Comparison of ENCODE assay signal across 19 cellular contexts in the genomic region with DNA sequence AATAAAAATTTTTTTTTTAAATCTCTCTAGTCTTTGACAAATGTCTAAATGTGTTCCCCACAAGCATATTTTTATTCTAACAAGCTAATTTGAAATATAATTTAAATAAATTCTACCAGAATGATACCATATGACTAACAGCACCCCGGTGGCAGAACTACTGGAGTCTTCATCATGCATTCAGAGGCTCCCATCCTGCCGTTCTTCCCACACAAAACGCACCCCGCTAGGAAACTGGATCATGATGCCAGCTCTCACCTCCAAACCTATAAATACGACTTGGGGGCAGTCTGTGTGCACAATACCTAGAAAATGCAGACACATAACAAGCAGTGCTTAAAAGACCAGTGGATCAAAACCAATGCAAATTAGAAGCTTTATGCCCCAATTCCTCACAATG. TPM values are rescaled to one million over a fixed set of nuclear protein-coding genes. Genes with fewer than 3 reads are reported as not detected.
DNase-seq lines count a peak whose midpoint lies in the region; TF ChIP-seq lines count a peak whose summit lies in the region.
"Had no signal": no experiment of that assay in that cellular context is flagged by ENCODE, and none has a peak within 500 bp of the region (broad histone marks: within the 10 kb centered on the region; RNA-seq: fewer than 3 reads in every experiment).

No MANE protein-coding gene starts in this region.

- in situ Hi-C loops in G401 (cut with HindIII; ENCODE audit: low sequenced_read_pairs) = no loop called here

- no peak overlapping the region for H3K27ac ChIP-seq in caudate nucleus (ENCODE audit: low read depth, low read length)
- H3K27ac ChIP-seq in substantia nigra (ENCODE audit: low read depth, low read length, poor library complexity, severe bottlenecking) = no peak overlapping the region
- H3K27ac ChIP-seq: SJCRH30 had no signal

- no peak overlapping the region for H3K27ac Mint-ChIP-seq in endothelial cell (ENCODE audit: unreplicated experiment)
- H3K27ac Mint-ChIP-seq: B cell; CD4-positive, CD25-positive, alpha-beta regulatory T cell had no signal

- H3K4me1 Mint-ChIP-seq in endothelial cell (ENCODE audit: unreplicated experiment) = no peaks in the 10 kb centered on the region
- H3K4me1 Mint-ChIP-seq: CD4-positive, CD25-positive, alpha-beta regulatory T cell had no signal

- no peaks in the 10 kb centered on the region for H3K9me3 Mint-ChIP-seq in endothelial cell (ENCODE audit: unreplicated experiment)

- no peaks in the 10 kb centered on the region for H3K36me3 Mint-ChIP-seq in endothelial cell (ENCODE audit: low read depth, unreplicated experiment)

- H3K27me3 Mint-ChIP-seq in endothelial cell (ENCODE audit: unreplicated experiment) = peaks cover 2% of the 10 kb centered on the region

- no peak overlapping the region for H3K4me3 Mint-ChIP-seq in endothelial cell (ENCODE audit: unreplicated experiment)
- H3K4me3 Mint-ChIP-seq: B cell; CD4-positive, CD25-positive, alpha-beta regulatory T cell had no signal

- TF ChIP-seq CTCF in endothelial cell (IDR thresholded peaks at IDR 0.05; ENCODE audit: unreplicated experiment) = no peak

- DNase-seq in G401 (ENCODE audit: low spot score) = peak; percentile 35
- peak in 32 of 61 donors; percentile 4 to 83 (median 25) for DNase-seq in caudate nucleus (lab: John Stamatoyannopoulos, UW)
- peak; percentile 33 for DNase-seq in putamen (ENCODE audit: low spot score)
- DNase-seq in endothelial cell (ENCODE audit: low spot score) = no peak
- DNase-seq in substantia nigra (lab: John Stamatoyannopoulos, UW) = no peak
- DNase-seq in NCI-H69 (lab: John Stamatoyannopoulos, UW) = no peak
- DNase-seq in stimulated activated CD4-positive, alpha-beta T cell treated with anti-CD3 and anti-CD28 coated beads, Interleukin-12 subunit alpha, Interleukin-12 subunit beta, amount 100 ng/mL, for 4 hours = no peak
- DNase-seq: CD4-positive, CD25-positive, alpha-beta regulatory T cell; DMS153; KBM-7; MV-4-11; NCI-H1105; NCI-H1436 treated with DMSO at 0.1 percent for 48 hours; NCI-H187 treated with DMSO at 0.1 percent for 48 hours; NCI-H2107; NCI-H446 treated with DMSO at 0.1 percent for 48 hours; PC-9; SJCRH30 had no signal

RNA-seq across cellular contexts. Expression of a gene that starts 8.5 kb away (rescaled TPM):
- total RNA-seq in G401 (2014; rRNA removed; shearing (Covaris generic)) = 36.0 and 40.4 TPM in 2 replicates
- 3.0 TPM for total RNA-seq in endothelial cell (ENCODE audit: unreplicated experiment)

RNA-seq across cellular contexts. Expression of a gene that starts 42.0 kb away (rescaled TPM):
- total RNA-seq in G401 (2014; rRNA removed; shearing (Covaris generic)) = 26.8 and 38.9 TPM in 2 replicates
- 23.6 TPM for total RNA-seq in endothelial cell (ENCODE audit: unreplicated experiment)

Comparison
In these comparisons a context has a peak if more than half of its experiments do, and no peak if none do; other contexts are left out.
1. DNase-seq: peak in G401 (single experiment), caudate nucleus (32 of 61) and putamen (single experiment); none in endothelial cell (single experiment), substantia nigra (0 of 49), NCI-H69 (single experiment) and stimulated activated CD4-positive, alpha-beta T cell treated with anti-CD3 and anti-CD28 coated beads, Interleukin-12 subunit alpha, Interleukin-12 subunit beta, amount 100 ng/mL, for 4 hours (single experiment).